ENCODE assay signal across 11 cellular contexts in genomic region chr2:94958245-94958644, GRCh38.
"Had no signal": no experiment of that assay in that cellular context is flagged by ENCODE, and none has a peak within 500 bp of the region (broad histone marks: within the 10 kb centered on the region; RNA-seq: fewer than 3 reads in every experiment).

No MANE protein-coding gene starts in this region.

- H3K4me2 ChIP-seq: GM23338 had no signal

- ATAC-seq: GM23338, HCT116 had no signal

- H3K9ac ChIP-seq: GM23248 had no signal

- DNase-seq: GM23248, GOT3, H7, H9, HCEC 1CT, HFFc6 had no signal

- FAIRE-seq: H1, H54 had no signal

- H2AFZ ChIP-seq: GM23248, GM23338 had no signal

- H3K4me1 ChIP-seq: HAP-1 had no signal

- H3K9me3 ChIP-seq: HAP-1 had no signal

- H3K4me3 ChIP-seq: GM23248, GM23338, HAP-1 had no signal

- H3K27ac ChIP-seq: GM23248 had no signal

- H3K36me3 ChIP-seq: HAP-1 had no signal
